Comparison of ENCODE assay signal across 24 cellular contexts in genomic region chr17:3815925-3816324, GRCh38. TPM values are rescaled to one million over a fixed set of nuclear protein-coding genes. Genes with fewer than 3 reads are reported as not detected.
DNase-seq lines count a peak whose midpoint lies in the region; ATAC-seq and TF ChIP-seq lines count a peak whose summit lies in the region.
"Had no signal": no experiment of that assay in that cellular context is flagged by ENCODE, and none has a peak within 500 bp of the region (broad histone marks: within the 10 kb centered on the region; RNA-seq: fewer than 3 reads in every experiment).

No MANE protein-coding gene starts in this region.

- WGBS in psoas muscle, 3 donors, result 65 to 86% (median 75%) methylated on average over 7 of the region's 7 CpGs

- CTCF ChIA-PET in activated B cell treated with CpG ODN at 0.5 μM for 24 hours (lab: Charles Lee), result interaction anchor here (0.8 to 4.2 kb wide), 2 partner anchors 12 to 78 kb away, joined by 3 to 32 read pairs; no protein-coding TSS in a partner anchor

- peak; percentile 23 for TF ChIP-seq CTCF in DND-41 (IDR thresholded peaks at IDR 0.05; ENCODE audit: borderline replicate concordance, extremely low read depth, low read length, poor library complexity, severe bottlenecking)
- no peak for TF ChIP-seq CTCF in activated B cell treated with CpG ODN at 0.5 μM for 24 hours (IDR thresholded peaks at IDR 0.05)
- no peak for TF ChIP-seq CTCF in endothelial cell (IDR thresholded peaks at IDR 0.05; ENCODE audit: unreplicated experiment)
- TF ChIP-seq CTCF in psoas muscle (IDR thresholded peaks at IDR 0.05), result no peak

- H3K27me3 Mint-ChIP-seq in activated B cell treated with CpG ODN at 0.5 μM for 24 hours (no peaks in the 10 kb centered on the region), endothelial cell (ENCODE audit: unreplicated experiment) (no peaks in the 10 kb centered on the region)
- H3K27me3 Mint-ChIP-seq: activated CD4-positive, alpha-beta T cell treated with anti-CD3 and anti-CD28 coated beads, Interleukin-2, amount 10 ng/mL, durations not matched to agents 7 days and 5 days had no signal

- DNase-seq in DND-41 (no peak), activated B cell treated with CpG ODN at 0.5 μM for 24 hours (no peak), endothelial cell (ENCODE audit: low spot score) (no peak), psoas muscle (no peak), NCI-H1105 treated with DMSO at 0.1 percent for 48 hours (lab: John Stamatoyannopoulos, UW) (no peak), left cardiac atrium (no peak)
- DNase-seq: ACHN; activated CD4-positive, alpha-beta T cell treated with anti-CD3 and anti-CD28 coated beads, Interleukin-2, amount 10 ng/mL, durations not matched to agents 7 days and 5 days; COR-L47; GDM1; left ventricle myocardium superior; NCI-H1930; NCI-H526; OCI-M1; stimulated activated CD4-positive, alpha-beta T cell treated with anti-CD3 and anti-CD28 coated beads, Interleukin-15, amount 100 ng/mL, for 24 hours; stimulated activated CD4-positive, alpha-beta T cell treated with anti-CD3 and anti-CD28 coated beads, Interleukin-4, amount 100 ng/mL, for 4 hours; transverse colon had no signal

- H2AFZ ChIP-seq in DND-41 (ENCODE audit: low read depth, low read length), result no peak overlapping the region
- H2AFZ ChIP-seq: GM23338 had no signal

- H3K4me1 ChIP-seq in DND-41 (ENCODE audit: insufficient read depth, low read length) (no peaks in the 10 kb centered on the region), psoas muscle (peaks cover 17% of the 10 kb centered on the region)
- H3K4me1 ChIP-seq: prostate gland, transverse colon had no signal

- intact Hi-C loops in activated B cell treated with CpG ODN at 0.5 μM for 24 hours (cut with micrococcal nuclease), result loop anchor here (2.0 kb wide), 1 partner anchor 51 kb away; no protein-coding TSS in a partner anchor
- intact Hi-C loops in psoas muscle (cut with DNase I), result loop anchor here in 1 of 2 donors (5.0 kb wide), 2 partner anchors 79 to 134 kb away; no protein-coding TSS in a partner anchor
- intact Hi-C loops in left cardiac atrium (cut with DNase I), result loop anchor here in 1 of 2 donors (10.0 kb wide), 1 partner anchor 81 kb away; no protein-coding TSS in a partner anchor

- H3K4me3 ChIP-seq in DND-41 (ENCODE audit: low read depth in 1 of 2, low read length in 2 of 2) (no peak overlapping the region), psoas muscle (no peak overlapping the region)
- H3K4me3 ChIP-seq: GM23338, K562, prostate gland, SK-N-MC, transverse colon had no signal

- H3K9me3 ChIP-seq in DND-41 (ENCODE audit: insufficient read depth, low read length, severe bottlenecking) (no peaks in the 10 kb centered on the region), psoas muscle (no peaks in the 10 kb centered on the region)
- H3K9me3 ChIP-seq: prostate gland, transverse colon had no signal

- no peaks in the 10 kb centered on the region for H3K9me3 Mint-ChIP-seq in activated B cell treated with CpG ODN at 0.5 μM for 24 hours
- no peaks in the 10 kb centered on the region for H3K9me3 Mint-ChIP-seq in endothelial cell (ENCODE audit: unreplicated experiment)
- H3K9me3 Mint-ChIP-seq: activated CD4-positive, alpha-beta T cell treated with anti-CD3 and anti-CD28 coated beads, Interleukin-2, amount 10 ng/mL, durations not matched to agents 7 days and 5 days; GM23338; WTC11 had no signal

- H3K4me1 Mint-ChIP-seq in activated B cell treated with CpG ODN at 0.5 μM for 24 hours, result peaks cover 36% of the 10 kb centered on the region
- peaks cover 10% of the 10 kb centered on the region for H3K4me1 Mint-ChIP-seq in endothelial cell (ENCODE audit: unreplicated experiment)
- H3K4me1 Mint-ChIP-seq: activated CD4-positive, alpha-beta T cell treated with anti-CD3 and anti-CD28 coated beads, Interleukin-2, amount 10 ng/mL, durations not matched to agents 7 days and 5 days; GM23338; WTC11 had no signal

- H3K27me3 ChIP-seq in DND-41 (ENCODE audit: insufficient read depth, low read length, poor library complexity), result no peaks in the 10 kb centered on the region
- no peaks in the 10 kb centered on the region for H3K27me3 ChIP-seq in psoas muscle (ENCODE audit: insufficient read depth in 3 of 3, low read length in 2 of 3)
- H3K27me3 ChIP-seq: transverse colon had no signal

- H3K27ac ChIP-seq in DND-41 (ENCODE audit: low read length) (no peak overlapping the region), psoas muscle (peak overlapping the region; percentile 71)
- H3K27ac ChIP-seq: prostate gland, SK-N-MC, transverse colon had no signal

- H3K4me3 Mint-ChIP-seq in activated B cell treated with CpG ODN at 0.5 μM for 24 hours (no peak overlapping the region), endothelial cell (ENCODE audit: unreplicated experiment) (peak overlapping the region; percentile 51)
- H3K4me3 Mint-ChIP-seq: activated CD4-positive, alpha-beta T cell treated with anti-CD3 and anti-CD28 coated beads, Interleukin-2, amount 10 ng/mL, durations not matched to agents 7 days and 5 days; GM23338; WTC11 had no signal

- POLR2A ChIA-PET in activated B cell treated with CpG ODN at 0.5 μM for 24 hours (lab: Charles Lee), result interaction anchor here (1.2 kb wide), 1 partner anchor 9 kb away, joined by 5 read pairs; no protein-coding TSS in a partner anchor

- H3K9ac ChIP-seq in DND-41 (ENCODE audit: low read depth, low read length), result no peak overlapping the region

- ATAC-seq in DND-41 (ENCODE audit: insufficient read depth, low read depth) (no peak), activated B cell treated with CpG ODN at 0.5 μM for 24 hours (ENCODE audit: low read depth) (no peak), psoas muscle (peak in 3 of 4 donors; percentile 24 to 42 (median 42)), GM21576 (IDR thresholded peaks at IDR 0.05; ENCODE audit: unreplicated experiment) (no peak), left cardiac atrium (no peak), GM18498 (IDR thresholded peaks at IDR 0.05; ENCODE audit: unreplicated experiment) (no peak)
- ATAC-seq: GM23338, K562, left ventricle myocardium superior, WTC11 had no signal

- H3K27ac Mint-ChIP-seq in activated B cell treated with CpG ODN at 0.5 μM for 24 hours, result peak overlapping the region; percentile 18
- no peak overlapping the region for H3K27ac Mint-ChIP-seq in endothelial cell (ENCODE audit: unreplicated experiment)
- H3K27ac Mint-ChIP-seq: activated CD4-positive, alpha-beta T cell treated with anti-CD3 and anti-CD28 coated beads, Interleukin-2, amount 10 ng/mL, durations not matched to agents 7 days and 5 days; GM23338; WTC11 had no signal

- no peak overlapping the region for H3K4me2 ChIP-seq in DND-41 (ENCODE audit: insufficient read depth, low read length)
- H3K4me2 ChIP-seq: GM23338 had no signal

- no peaks in the 10 kb centered on the region for H3K79me2 ChIP-seq in DND-41 (ENCODE audit: insufficient read depth, low read length)

- H3K36me3 ChIP-seq in DND-41 (ENCODE audit: insufficient read depth, low read length) (peaks cover 97% of the 10 kb centered on the region), psoas muscle (ENCODE audit: insufficient read depth in 1 of 2, low read depth in 1 of 2) (peaks cover 12 to 93% of the 10 kb centered on the region in 2 donors)

- H3K36me3 Mint-ChIP-seq in activated B cell treated with CpG ODN at 0.5 μM for 24 hours (ENCODE audit: low read depth) (peaks cover 72% of the 10 kb centered on the region), endothelial cell (ENCODE audit: low read depth, unreplicated experiment) (peaks cover 41% of the 10 kb centered on the region)

- no peaks in the 10 kb centered on the region for H4K20me1 ChIP-seq in DND-41 (ENCODE audit: insufficient read depth, low read length)

RNA-seq across cellular contexts. Expression of gene ITGAE, which starts 14.9 kb away (rescaled TPM):
- total RNA-seq in activated B cell treated with CpG ODN at 0.5 μM for 24 hours (42.9 and 45.3 TPM in 2 replicates), endothelial cell (ENCODE audit: unreplicated experiment) (30.0 TPM), psoas muscle (10 to 100 TPM; 13.8 to 23.6 (median 17.4) TPM), left cardiac atrium (10 to 100 TPM; 15.7 to 20.5 TPM)
- 10 to 100 TPM; 33.8 to 47.8 (median 35.5) TPM for polyA plus RNA-seq in psoas muscle

RNA-seq across cellular contexts. Expression of gene NCBP3, which starts 30.1 kb away (rescaled TPM):
- total RNA-seq in activated B cell treated with CpG ODN at 0.5 μM for 24 hours, result 49.5 TPM in 2 replicates
- 84.4 TPM for total RNA-seq in endothelial cell (ENCODE audit: unreplicated experiment)
- 10 to 100 TPM; 10.9 to 23.5 (median 17.7) TPM for total RNA-seq in psoas muscle
- polyA plus RNA-seq in psoas muscle, result 10 to 100 TPM in 1 of 3 donors, 1 to 10 TPM in 2; 9.3 to 15.1 (median 9.9) TPM
- 10 to 100 TPM; 16.3 to 24.4 TPM for total RNA-seq in left cardiac atrium

Comparison
In these comparisons a context has a peak if more than half of its experiments do, and no peak if none do; other contexts are left out.
1. ATAC-seq: peak in psoas muscle (3 of 4); none in DND-41 (single experiment), activated B cell treated with CpG ODN at 0.5 μM for 24 hours (single experiment), GM21576 (single experiment), left cardiac atrium (0 of 2) and GM18498 (single experiment).